Comparison of ENCODE assay signal across 9 cellular contexts in genomic region chr9:2291980-2292704, GRCh38.
DNase-seq lines count a peak whose midpoint lies in the region; FAIRE-seq and TF ChIP-seq lines count a peak whose summit lies in the region.
"Had no signal": no experiment of that assay in that cellular context is flagged by ENCODE, and none has a peak within 500 bp of the region (broad histone marks: within the 10 kb centered on the region; RNA-seq: fewer than 3 reads in every experiment).

No MANE protein-coding gene starts in this region.

- FAIRE-seq in HTR-8/SVneo (lab: Jason Lieb, UNC) = no peak

- H3K4me1 Mint-ChIP-seq in nephron = peaks cover 77% of the 10 kb centered on the region

- H3K27ac Mint-ChIP-seq in nephron = peak overlapping the region; percentile 84 to 97 (median 89)

- H3K4me3 ChIP-seq in ovary = no peak overlapping the region

- H3K9me3 ChIP-seq in ovary = no peaks in the 10 kb centered on the region

- no peaks in the 10 kb centered on the region for H3K27me3 ChIP-seq in ovary

- peaks cover 2% of the 10 kb centered on the region for H3K4me1 ChIP-seq in ovary (ENCODE audit: insufficient read depth)

- TF ChIP-seq EP300 in ovary (IDR thresholded peaks at IDR 0.05) = no peak

- H3K36me3 Mint-ChIP-seq in nephron (ENCODE audit: low read depth) = no peaks in the 10 kb centered on the region

- no peaks in the 10 kb centered on the region for H3K9me3 Mint-ChIP-seq in nephron

- 95 to 97% (median 95%) methylated on average over 8 of the region's 8 CpGs for WGBS in ovary, 3 donors

- DNase-seq in EL (peak; percentile 18), NCI-H2107 treated with DMSO at 0.1 percent for 48 hours (lab: John Stamatoyannopoulos, UW; ENCODE audit: unreplicated experiment) (peak; percentile 99), T47D (ENCODE audit: low read depth in 1 of 2, low spot score in 1 of 2) (peak; percentile 5 to 91), ovary (no peak), HTR-8/SVneo (ENCODE audit: insufficient read length, low spot score) (no peak), NOMO-1 (lab: John Stamatoyannopoulos, UW; ENCODE audit: unreplicated experiment in 2 of 2) (no peak), ureter (ENCODE audit: low spot score) (no peak)

- intact Hi-C loops in ovary (cut with DNase I) = no loop called here

- H3K36me3 ChIP-seq in ovary = no peaks in the 10 kb centered on the region

- in situ Hi-C loops in T47D (cut with HindIII; ENCODE audit: low pct_unique_long_range_greater_than_20kb, low sequenced_read_pairs) = no loop called here

- no peaks in the 10 kb centered on the region for H3K27me3 Mint-ChIP-seq in nephron (ENCODE audit: low read depth)

- H3K27ac ChIP-seq in ovary = no peak overlapping the region
- H3K27ac ChIP-seq: KMS-11 had no signal

- no peak for TF ChIP-seq POLR2A in ovary (IDR thresholded peaks at IDR 0.05)

- peak overlapping the region in 1 of 3 experiments; percentile 14 for H3K4me3 Mint-ChIP-seq in nephron

- no peak for TF ChIP-seq CTCF in nephron (IDR thresholded peaks at IDR 0.05; ENCODE audit: unreplicated experiment in 3 of 3)
- TF ChIP-seq CTCF in ovary (IDR thresholded peaks at IDR 0.05) = no peak

Comparison
In these comparisons a context has a peak if more than half of its experiments do, and no peak if none do; other contexts are left out.
1. DNase-seq: peak in EL (single experiment), NCI-H2107 treated with DMSO at 0.1 percent for 48 hours (single experiment) and T47D (2 of 2); none in ovary (0 of 5), HTR-8/SVneo (single experiment), NOMO-1 (0 of 2) and ureter (single experiment).